Comparison of ENCODE assay signal across 8 cellular contexts in the genomic region with DNA sequence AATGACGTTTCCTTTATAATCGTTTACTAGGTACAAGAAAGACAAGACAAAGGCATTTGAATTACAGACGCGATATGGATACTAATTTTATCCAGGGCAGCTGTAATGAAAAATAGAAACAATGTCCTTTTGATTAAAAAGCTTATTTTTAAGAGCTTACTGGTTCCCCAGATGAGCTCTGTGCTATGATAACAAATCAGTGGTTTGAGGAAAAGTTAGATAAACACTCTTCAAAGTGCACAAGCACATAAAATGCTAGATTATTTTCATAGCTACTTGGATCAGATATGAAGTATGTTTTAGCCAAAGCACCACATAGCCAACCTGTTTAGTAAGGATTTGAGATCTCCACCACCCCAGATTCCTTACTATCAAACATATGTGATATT. TPM values are rescaled to one million over a fixed set of nuclear protein-coding genes. Genes with fewer than 3 reads are reported as not detected.
DNase-seq lines count a peak whose midpoint lies in the region; ATAC-seq and TF ChIP-seq lines count a peak whose summit lies in the region.

No MANE protein-coding gene starts in this region.

- no peak for TF ChIP-seq CTCF in SU-DHL-6 (IDR thresholded peaks at IDR 0.05; ENCODE audit: insufficient read depth, low read length, poor library complexity, severe bottlenecking)
- TF ChIP-seq CTCF in foreskin keratinocyte (conservative IDR thresholded peaks at IDR 0.05): no peak

- H3K4me2 ChIP-seq in SU-DHL-6 (ENCODE audit: low read depth, low read length, poor library complexity, severe bottlenecking): peak overlapping the region; percentile 85

- H3K27ac ChIP-seq in SU-DHL-6 (ENCODE audit: low read depth, low read length) (peak overlapping the region; percentile 70), foreskin keratinocyte (peak overlapping the region; percentile 98), skin epidermis (peak overlapping the region; percentile 7 to 100 (median 99))

- peaks cover 23% of the 10 kb centered on the region for H4K20me1 ChIP-seq in SU-DHL-6 (ENCODE audit: low read depth, low read length)

- H3K4me1 ChIP-seq in foreskin keratinocyte: peaks cover 21% of the 10 kb centered on the region

- peak overlapping the region; percentile 57 for H2AFZ ChIP-seq in SU-DHL-6 (ENCODE audit: low read depth, low read length, severe bottlenecking)

- DNase-seq in DMS 273 (lab: John Stamatoyannopoulos, UW; ENCODE audit: unreplicated experiment) (peak; percentile 55), DMS 273 treated with DMSO at 0.1 percent for 48 hours (lab: John Stamatoyannopoulos, UW) (no peak), foreskin keratinocyte (no peak), A172 (ENCODE audit: low spot score) (no peak)
- no peak for DNase-seq in stimulated activated CD4-positive, alpha-beta T cell treated with anti-CD3 and anti-CD28 coated beads, Interleukin-2, amount 100 ng/mL, for 48 hours

- H3K4me3 ChIP-seq in SU-DHL-6 (ENCODE audit: insufficient read depth, low read length, poor library complexity, severe bottlenecking) (peak overlapping the region; percentile 55), skin epidermis (peak overlapping the region; percentile 70 to 96 (median 86))

- peaks cover 33% of the 10 kb centered on the region for H3K79me2 ChIP-seq in SU-DHL-6 (ENCODE audit: insufficient read depth, low read length)

- H3K27me3 ChIP-seq in SU-DHL-6 (ENCODE audit: low read length): no peaks in the 10 kb centered on the region
- H3K27me3 ChIP-seq in foreskin keratinocyte: no peaks in the 10 kb centered on the region

- no peaks in the 10 kb centered on the region for H3K9me3 ChIP-seq in SU-DHL-6 (ENCODE audit: insufficient read depth, low read length)

- peak overlapping the region; percentile 71 for H3K9ac ChIP-seq in SU-DHL-6 (ENCODE audit: low read length)

- ATAC-seq in foreskin keratinocyte (no peak), HG03159 (IDR thresholded peaks at IDR 0.05; ENCODE audit: unreplicated experiment) (no peak)

- H3K9me2 ChIP-seq in SU-DHL-6 (replicated peaks; ENCODE audit: insufficient read depth, low read length): no peaks in the 10 kb centered on the region

- peaks cover 18% of the 10 kb centered on the region for H3K36me3 ChIP-seq in SU-DHL-6 (ENCODE audit: low read length)

- peaks cover 5% of the 10 kb centered on the region for H3F3A ChIP-seq in SU-DHL-6 (ENCODE audit: insufficient read depth)

RNA-seq across cellular contexts. Expression of a gene that starts 1.7 kb away (rescaled TPM):
- total RNA-seq in foreskin keratinocyte: 120 and 142 TPM in 2 replicates
- polyA plus RNA-seq in foreskin keratinocyte: 57.1 and 72.5 TPM in 2 replicates
- 124 and 148 TPM in 2 replicates for total RNA-seq in A172 (2014; rRNA removed; shearing (Covaris generic))

RNA-seq across cellular contexts. Expression of a gene that starts 50.7 kb away (rescaled TPM):
- 66.9 and 73.6 TPM in 2 replicates for total RNA-seq in foreskin keratinocyte
- polyA plus RNA-seq in foreskin keratinocyte: 55.2 and 60.2 TPM in 2 replicates
- 84.2 and 99.9 TPM in 2 replicates for total RNA-seq in A172 (2014; rRNA removed; shearing (Covaris generic))
